25 cellular contexts compared by ENCODE assay signal in the genomic region with DNA sequence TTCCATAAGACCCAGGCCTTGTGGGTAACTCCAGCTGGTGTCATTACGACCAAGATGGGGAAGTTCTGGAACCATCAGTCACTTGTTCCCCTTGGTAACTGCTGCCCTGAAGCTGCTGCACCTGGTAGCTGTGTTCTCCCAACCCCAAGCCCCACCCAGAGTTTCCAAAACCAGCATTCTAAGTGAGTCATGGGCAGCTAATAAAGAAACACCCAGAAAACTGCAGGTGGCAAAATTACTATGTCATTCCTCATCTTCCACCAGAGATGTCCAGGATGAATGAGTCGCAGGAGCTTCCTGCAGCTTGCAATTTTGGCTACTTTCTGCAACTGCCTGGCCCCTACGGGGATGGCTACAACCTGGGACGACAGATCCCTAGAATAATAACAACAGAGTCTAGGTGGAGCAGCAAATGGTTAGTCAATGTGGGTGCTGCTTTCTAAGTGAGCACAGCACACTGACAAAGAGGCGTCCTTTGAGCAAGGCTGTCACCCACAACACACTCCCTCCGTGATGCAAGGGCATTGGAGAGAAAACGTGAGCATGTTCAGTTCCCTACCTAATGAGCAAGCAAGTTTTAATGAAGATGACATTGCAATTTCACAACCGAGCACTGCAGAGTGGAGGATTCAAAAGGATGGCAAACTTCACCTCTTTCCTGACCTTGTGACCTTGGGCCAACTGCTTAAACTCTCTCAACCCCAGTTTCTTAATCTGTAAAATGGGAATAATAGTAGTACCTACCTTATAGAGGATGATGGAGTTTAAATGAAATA.
DNase-seq lines count a peak whose midpoint lies in the region; ATAC-seq, FAIRE-seq and TF ChIP-seq lines count a peak whose summit lies in the region.
"Had no signal": no experiment of that assay in that cellular context is flagged by ENCODE, and none has a peak within 500 bp of the region (broad histone marks: within the 10 kb centered on the region; RNA-seq: fewer than 3 reads in every experiment).

No MANE protein-coding gene starts in this region.

- no peaks in the 10 kb centered on the region for H3K9me3 Mint-ChIP-seq in nephron progenitor cell
- H3K9me3 Mint-ChIP-seq: activated T-cell treated with anti-CD3 and anti-CD28 coated beads, Interleukin-2, amount 50 U/mL, for 24 hours; H9; natural killer cell had no signal

- H3K36me3 Mint-ChIP-seq in nephron progenitor cell (ENCODE audit: low read depth): no peaks in the 10 kb centered on the region
- H3K36me3 Mint-ChIP-seq: natural killer cell had no signal

- H3K79me2 ChIP-seq in GM23248 (ENCODE audit: insufficient read depth) (no peaks in the 10 kb centered on the region), K562 (ENCODE audit: control insufficient read depth, insufficient read depth, low read length) (no peaks in the 10 kb centered on the region)

- no peak overlapping the region for H3K9ac ChIP-seq in GM23248
- H3K9ac ChIP-seq in K562 (ENCODE audit: insufficient read depth in 1 of 2, low read depth in 2 of 2, low read length in 2 of 2): no peak overlapping the region

- in situ Hi-C loops in GM23248 (cut with MboI): no loop called here
- in situ Hi-C loops in K562 (cut with MboI): no loop called here
- in situ Hi-C loops in gastrocnemius medialis (cut with MboI; ENCODE audit: low sequenced_read_pairs in 4 of 4): no loop called here

- CTCF ChIA-PET in K562 (lab: Yijun Ruan, JAX; ENCODE audit: low intra/inter-chr PET ratio): no interaction called here

- TF ChIP-seq CTCF in K562 (IDR thresholded peaks at IDR 0.05 in 2 of 3, conservative IDR thresholded peaks at IDR 0.05 in 1 of 3; ENCODE audit: insufficient read depth in 2 of 3, low read depth in 1 of 3, low read length in 3 of 3): no peak
- no peak for TF ChIP-seq CTCF in nephron progenitor cell (IDR thresholded peaks at IDR 0.05)
- TF ChIP-seq CTCF in gastrocnemius medialis (IDR thresholded peaks at IDR 0.05 in 4 of 5, conservative IDR thresholded peaks at IDR 0.05 in 1 of 5): no peak

- no peaks in the 10 kb centered on the region for H3K9me2 ChIP-seq in GM23248 (ENCODE audit: insufficient read depth)

- no peaks in the 10 kb centered on the region for H3K4me1 ChIP-seq in GM23248 (ENCODE audit: insufficient read depth)
- H3K4me1 ChIP-seq in K562 (replicated peaks in 1 of 2; ENCODE audit: control insufficient read depth in 2 of 2, insufficient read depth in 2 of 2, low read length in 2 of 2): no peaks in the 10 kb centered on the region
- H3K4me1 ChIP-seq in gastrocnemius medialis: no peaks in the 10 kb centered on the region
- H3K4me1 ChIP-seq: left ventricle myocardium inferior, upper lobe of left lung had no signal

- H3K27ac ChIP-seq in GM23248: no peak overlapping the region
- no peak overlapping the region for H3K27ac ChIP-seq in K562 (ENCODE audit: extremely low read depth, low read depth, low read length)
- H3K27ac ChIP-seq in gastrocnemius medialis: no peak overlapping the region
- H3K27ac ChIP-seq: epithelial cell of prostate, left ventricle myocardium inferior, upper lobe of left lung had no signal

- intact Hi-C loops in K562 (cut with micrococcal nuclease) (no loop called here), gastrocnemius medialis (cut with DNase I; ENCODE audit: low total_unique reads) (no loop called here)

- TF ChIP-seq POLR2A in K562 (conservative IDR thresholded peaks at IDR 0.05): no peak
- TF ChIP-seq POLR2A in gastrocnemius medialis (IDR thresholded peaks at IDR 0.05): no peak

- peaks cover 80% of the 10 kb centered on the region for H3K27me3 Mint-ChIP-seq in nephron progenitor cell (ENCODE audit: low read depth, poor library complexity)
- H3K27me3 Mint-ChIP-seq: activated T-cell treated with anti-CD3 and anti-CD28 coated beads, Interleukin-2, amount 50 U/mL, for 24 hours had no signal

- H3K36me3 ChIP-seq in GM23248 (ENCODE audit: low read depth) (no peaks in the 10 kb centered on the region), K562 (ENCODE audit: control insufficient read depth, insufficient read depth, low read length) (no peaks in the 10 kb centered on the region), gastrocnemius medialis (no peaks in the 10 kb centered on the region)
- H3K36me3 ChIP-seq: left ventricle myocardium inferior, upper lobe of left lung had no signal

- H3K4me3 Mint-ChIP-seq in nephron progenitor cell: no peak overlapping the region
- H3K4me3 Mint-ChIP-seq: activated T-cell treated with anti-CD3 and anti-CD28 coated beads, Interleukin-2, amount 50 U/mL, for 24 hours; H9; natural killer cell; T-helper 17 cell had no signal

- no peak for TF ChIP-seq RAD21 in K562 (CRISPR knock-in tag; conservative IDR thresholded peaks at IDR 0.05 in 1 of 2, IDR thresholded peaks at IDR 0.05 in 1 of 2)

- H3K4me2 ChIP-seq in GM23248 (ENCODE audit: unreplicated experiment) (no peak overlapping the region), K562 (ENCODE audit: insufficient read depth, low read length) (no peak overlapping the region)
- H3K4me2 ChIP-seq: smooth muscle cell had no signal

- ATAC-seq in K562: no peak
- no peak for ATAC-seq in gastrocnemius medialis
- ATAC-seq in HG03469 (IDR thresholded peaks at IDR 0.05; ENCODE audit: unreplicated experiment): no peak
- ATAC-seq: natural killer cell, T-helper 17 cell had no signal

- no peaks in the 10 kb centered on the region for H3K9me3 ChIP-seq in GM23248 (ENCODE audit: low read depth)
- no peaks in the 10 kb centered on the region for H3K9me3 ChIP-seq in K562 (replicated peaks; ENCODE audit: control insufficient read depth, insufficient read depth, low read depth, low read length)
- H3K9me3 ChIP-seq in gastrocnemius medialis: no peaks in the 10 kb centered on the region
- H3K9me3 ChIP-seq: left ventricle myocardium inferior, upper lobe of left lung had no signal

- peaks cover 14% of the 10 kb centered on the region for H3K27me3 ChIP-seq in GM23248 (replicated peaks; ENCODE audit: insufficient read depth)
- H3K27me3 ChIP-seq in K562 (ENCODE audit: control insufficient read depth in 2 of 2, insufficient read depth in 2 of 2, low read length in 2 of 2): peaks cover 0 to 16% of the 10 kb centered on the region in 2 experiments; a peak in 2 of 5 replicates
- peaks cover 0 to 14% (median 0%) of the 10 kb centered on the region in 3 donors for H3K27me3 ChIP-seq in gastrocnemius medialis
- H3K27me3 ChIP-seq: upper lobe of left lung had no signal

- WGBS in GM23248 (ENCODE audit: low coverage in 1 of 2, low lambda C conversion rate in 2 of 2, missing lambda C conversion rate in 2 of 2), 2 experiments: 55% methylated on average over 8 of the region's 8 CpGs
- WGBS in K562 (ENCODE audit: insufficient coverage, low coverage, missing lambda C conversion rate): 0% methylated on average over 8 of the region's 8 CpGs

- no peak for TF ChIP-seq EP300 in K562 (IDR thresholded peaks at IDR 0.05; ENCODE audit: low read length)

- no peaks in the 10 kb centered on the region for H3F3A ChIP-seq in GM23248 (ENCODE audit: insufficient read depth)

- H4K20me1 ChIP-seq in GM23248 (ENCODE audit: insufficient read depth) (no peaks in the 10 kb centered on the region), K562 (replicated peaks; ENCODE audit: control insufficient read depth, insufficient read depth, low read length) (0 out of 2 replicates have a peak, but pooled peaks cover 4% of the 10 kb centered on the region)

- peak overlapping the region; percentile 47 for H3K27ac Mint-ChIP-seq in nephron progenitor cell
- H3K27ac Mint-ChIP-seq: activated T-cell treated with anti-CD3 and anti-CD28 coated beads, Interleukin-2, amount 50 U/mL, for 24 hours; H9; natural killer cell; T-helper 17 cell had no signal

- POLR2A ChIA-PET in K562 (lab: Yijun Ruan, JAX): no interaction called here

- DNase-seq in GM23248: peak; percentile 37
- DNase-seq in NCI-H69 (lab: John Stamatoyannopoulos, UW): peak; percentile 65
- DNase-seq in K562 (ENCODE audit: extremely low read depth in 1 of 4, low spot score in 3 of 4): no peak
- no peak for DNase-seq in nephron progenitor cell
- no peak for DNase-seq in gastrocnemius medialis
- no peak for DNase-seq in NCI-H526 treated with DMSO at 0.1 percent for 48 hours (lab: John Stamatoyannopoulos, UW)
- no peak for DNase-seq in C1 segment of cervical spinal cord (lab: John Stamatoyannopoulos, UW)
- DNase-seq: activated CD4-positive, alpha-beta T cell treated with anti-CD3 and anti-CD28 coated beads for 4 hours; activated CD8-positive, alpha-beta memory T cell treated with anti-CD3 and anti-CD28 coated beads for 24 hours; activated T-cell treated with anti-CD3 and anti-CD28 coated beads, Interleukin-2, amount 50 U/mL, for 24 hours; cerebellar nuclear complex; H9; IMR-90; left ventricle myocardium inferior; MM.1S; natural killer cell; NCI-H187 treated with DMSO at 0.1 percent for 48 hours; NCI-H774; stimulated activated CD4-positive, alpha-beta T cell treated with anti-CD3 and anti-CD28 coated beads, Interleukin-2, amount 100 ng/mL, for 24 hours; T-helper 17 cell; upper lobe of left lung had no signal

- no peak for FAIRE-seq in K562 (lab: Jason Lieb, UNC)
- FAIRE-seq: GM12891 had no signal

- BruUV-seq in K562 (replicated peaks; lab: Mats Ljungman, UMichigan): no TSS peak

- H3K4me3 ChIP-seq in GM23248: no peak overlapping the region
- H3K4me3 ChIP-seq in K562: no peak overlapping the region
- no peak overlapping the region for H3K4me3 ChIP-seq in gastrocnemius medialis
- H3K4me3 ChIP-seq: left ventricle myocardium inferior, smooth muscle cell, upper lobe of left lung had no signal

- H2AFZ ChIP-seq in GM23248 (no peak overlapping the region), K562 (ENCODE audit: low read depth, low read length) (no peak overlapping the region)

- no peaks in the 10 kb centered on the region for H3K9me1 ChIP-seq in K562 (ENCODE audit: control insufficient read depth, insufficient read depth, low read length)

- H3K4me1 Mint-ChIP-seq in nephron progenitor cell: peaks cover 17% of the 10 kb centered on the region
- H3K4me1 Mint-ChIP-seq: natural killer cell, T-helper 17 cell had no signal

TF ChIP-seq in K562, 482 proteins besides CTCF, POLR2A, EP300 and RAD21:
- TF ChIP-seq ZNF316 (IDR thresholded peaks at IDR 0.05) (peak; percentile 69), NFE2L1 (tag; IDR thresholded peaks at IDR 0.05; ENCODE audit: borderline replicate concordance, low read depth) (peak; percentile 9; the same call in 1 of the 2 replicates), CHD2 (IDR thresholded peaks at IDR 0.05; ENCODE audit: low read depth, low read length) (no peak), MTA1 (IDR thresholded peaks at IDR 0.05; ENCODE audit: borderline replicate concordance) (no peak), MAFF (IDR thresholded peaks at IDR 0.05; ENCODE audit: low read length) (peak; percentile 23; the same call in 1 of the 2 replicates), C11orf30 (IDR thresholded peaks at IDR 0.05; ENCODE audit: low read depth) (peak; percentile 29; the same call in 1 of the 2 replicates), NFE2 (IDR thresholded peaks at IDR 0.05; ENCODE audit: low read depth) (peak; percentile 39), ESRRA (IDR thresholded peaks at IDR 0.05; ENCODE audit: borderline replicate concordance, low read depth) (peak; percentile 12; the same call in 1 of the 2 replicates), ZNF23 (CRISPR knock-in tag; IDR thresholded peaks at IDR 0.05) (no peak), SNRNP70 (optimal IDR thresholded peaks at IDR 0.05; ENCODE audit: low read depth, low read length) (no peak), MAFG (tag; conservative IDR thresholded peaks at IDR 0.05) (peak; percentile 76)
TF ChIP-seq in K562: peak in this region for 7.

Comparison
In these comparisons a context has a peak if more than half of its experiments do, and no peak if none do; other contexts are left out.
1. DNase-seq: peak in GM23248 (single experiment) and NCI-H69 (single experiment); none in K562 (0 of 4), nephron progenitor cell (single experiment), gastrocnemius medialis (0 of 2), NCI-H526 treated with DMSO at 0.1 percent for 48 hours (single experiment) and C1 segment of cervical spinal cord (0 of 14).